Comparison of ENCODE assay signal across 8 cellular contexts in the genomic region with DNA sequence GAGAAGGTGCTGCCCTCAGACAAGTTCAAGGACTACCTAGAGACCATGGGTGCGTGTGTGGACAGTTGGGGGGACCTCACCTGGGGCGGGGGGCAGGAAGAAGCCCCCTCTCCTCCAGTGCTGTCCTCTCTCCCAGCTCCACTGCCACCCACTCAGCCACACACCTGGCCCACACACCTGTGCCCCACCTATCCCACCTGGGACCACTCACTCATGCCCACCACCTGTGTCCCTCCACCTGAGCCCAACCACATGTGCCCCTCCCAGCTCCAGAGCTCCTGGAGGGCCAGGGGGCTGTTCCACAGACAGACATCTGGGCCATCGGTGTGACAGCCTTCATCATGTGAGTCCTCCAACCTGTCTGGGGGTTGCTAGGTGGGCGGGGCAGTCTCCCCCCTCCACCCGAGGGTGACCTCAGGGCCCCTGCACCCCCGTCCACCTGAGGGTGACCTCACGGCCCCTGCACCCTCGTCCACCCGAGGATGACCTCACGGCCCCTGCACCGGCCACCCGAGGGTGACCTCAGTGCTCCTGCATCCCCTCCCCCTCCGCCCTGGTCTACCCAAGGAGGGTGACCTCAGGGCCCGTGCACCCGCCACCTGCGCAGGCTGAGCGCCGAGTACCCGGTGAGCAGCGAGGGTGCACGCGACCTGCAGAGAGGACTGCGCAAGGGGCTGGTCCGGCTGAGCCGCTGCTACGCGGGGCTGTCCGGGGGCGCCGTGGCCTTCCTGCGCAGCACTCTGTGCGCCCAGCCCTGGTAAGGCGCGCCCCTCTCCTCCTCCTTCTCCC. TPM values are rescaled to one million over a fixed set of nuclear protein-coding genes. Genes with fewer than 3 reads are reported as not detected.
DNase-seq lines count a peak whose midpoint lies in the region; ATAC-seq and TF ChIP-seq lines count a peak whose summit lies in the region.

No MANE protein-coding gene starts in this region.

- BruUV-seq in A673 (replicated peaks; lab: Mats Ljungman, UMichigan) (no TSS peak), IMR-90 (replicated peaks; lab: Mats Ljungman, UMichigan) (no TSS peak)

- H2BK15ac ChIP-seq in IMR-90 (ENCODE audit: low read depth, low read length): no peak overlapping the region
- H2BK15ac ChIP-seq in mesenchymal stem cell (ENCODE audit: low read depth, poor library complexity, severe bottlenecking): no peak overlapping the region

- H2AFZ ChIP-seq in IMR-90 (replicated peaks; ENCODE audit: low read length, poor library complexity) (peak overlapping the region; percentile 79), mesenchymal stem cell (ENCODE audit: low read depth, low read length) (peak overlapping the region; percentile 60)

- H4K20me1 ChIP-seq in IMR-90 (ENCODE audit: insufficient read depth, low read length): no peaks in the 10 kb centered on the region

- no peak for DNase-seq in A673 (ENCODE audit: low spot score)
- DNase-seq in IMR-90: no peak
- peak; percentile 34 for DNase-seq in colonic mucosa
- no peak for DNase-seq in mesenchymal stem cell
- no peak for DNase-seq in NCI-H2107 treated with DMSO at 0.1 percent for 48 hours (lab: John Stamatoyannopoulos, UW; ENCODE audit: unreplicated experiment)
- DNase-seq in AML-193 (lab: John Stamatoyannopoulos, UW): no peak

- no peak overlapping the region for H3K18ac ChIP-seq in IMR-90 (ENCODE audit: low read depth, low read length)
- H3K18ac ChIP-seq in mesenchymal stem cell (ENCODE audit: low read depth in 1 of 2, low read length in 2 of 2): peak overlapping the region in 1 of 2 experiments; percentile 18

- H2BK20ac ChIP-seq in IMR-90 (ENCODE audit: low read depth, low read length): no peak overlapping the region

- H3K4ac ChIP-seq in IMR-90 (ENCODE audit: low read depth, low read length) (no peak overlapping the region), mesenchymal stem cell (ENCODE audit: low read depth in 1 of 2, low read length in 2 of 2) (peak overlapping the region in 1 of 2 experiments; percentile 26)

- peaks cover 8% of the 10 kb centered on the region; the same call in 1 of the 2 replicates for H3K9me1 ChIP-seq in IMR-90 (ENCODE audit: insufficient read depth, low read length)

- TF ChIP-seq POLR2A in IMR-90 (IDR thresholded peaks at IDR 0.05; ENCODE audit: low read depth, low read length): no peak

- H3K4me1 ChIP-seq in A673 (ENCODE audit: insufficient read depth, low read length, poor library complexity, severe bottlenecking) (peaks cover 5% of the 10 kb centered on the region), IMR-90 (ENCODE audit: control insufficient read depth, insufficient read depth, low read length) (peaks cover 18% of the 10 kb centered on the region; the same call in 1 of the 2 replicates), colonic mucosa (peaks cover 7% of the 10 kb centered on the region), mesenchymal stem cell (ENCODE audit: control insufficient read depth, insufficient read depth, low read depth, low read length) (peaks cover 26% of the 10 kb centered on the region)

- H2BK5ac ChIP-seq in IMR-90 (ENCODE audit: low read depth, low read length, poor library complexity, severe bottlenecking) (no peak overlapping the region), mesenchymal stem cell (ENCODE audit: low read depth, low read length, poor library complexity, severe bottlenecking) (no peak overlapping the region)

- no peak overlapping the region for H4K5ac ChIP-seq in IMR-90 (ENCODE audit: low read depth, low read length)

- H2BK12ac ChIP-seq in mesenchymal stem cell (ENCODE audit: low read length in 2 of 2): no peak overlapping the region

- peak overlapping the region; percentile 15 for H2AK9ac ChIP-seq in IMR-90 (replicated peaks; ENCODE audit: low read depth, low read length, poor library complexity)

- no peak overlapping the region for H4K91ac ChIP-seq in IMR-90 (ENCODE audit: insufficient read depth, low read depth, low read length)
- H4K91ac ChIP-seq in mesenchymal stem cell (ENCODE audit: low read length): peak overlapping the region; percentile 25

- H3K4me2 ChIP-seq in IMR-90 (ENCODE audit: low read depth, low read length): no peak overlapping the region
- H3K4me2 ChIP-seq in mesenchymal stem cell (ENCODE audit: low read length, poor library complexity, severe bottlenecking): peak overlapping the region; percentile 61

- H4K8ac ChIP-seq in IMR-90 (ENCODE audit: low read depth in 2 of 2, low read length in 2 of 2) (peak overlapping the region in 1 of 2 experiments; percentile 50; a peak in 2 of 4 replicates), mesenchymal stem cell (ENCODE audit: low read length) (peak overlapping the region; percentile 87)

- H3K56ac ChIP-seq in IMR-90 (ENCODE audit: extremely low read depth, insufficient read depth, low read length): no peak overlapping the region

- no peak overlapping the region for H2BK120ac ChIP-seq in IMR-90 (ENCODE audit: low read depth, low read length)
- no peak overlapping the region for H2BK120ac ChIP-seq in mesenchymal stem cell (ENCODE audit: low read depth, low read length)

- ATAC-seq in IMR-90 (ENCODE audit: low read depth) (peak; percentile 9), GM21825 (IDR thresholded peaks at IDR 0.05; ENCODE audit: unreplicated experiment) (no peak), HG02852 (IDR thresholded peaks at IDR 0.05; ENCODE audit: unreplicated experiment) (no peak)

- no peak overlapping the region for H3K27ac ChIP-seq in A673 (ENCODE audit: low read depth, low read length, poor library complexity, severe bottlenecking)
- H3K27ac ChIP-seq in IMR-90 (ENCODE audit: insufficient read depth, low read length): no peak overlapping the region
- H3K27ac ChIP-seq in colonic mucosa: no peak overlapping the region
- no peak overlapping the region for H3K27ac ChIP-seq in mesenchymal stem cell (ENCODE audit: low read length, poor library complexity, severe bottlenecking)

- CTCF ChIA-PET in A673 (lab: Charles Lee): no interaction called here
- CTCF ChIA-PET in IMR-90 (lab: Yijun Ruan, JAX): no interaction called here

- TF ChIP-seq CTCF in A673 (conservative IDR thresholded peaks at IDR 0.05; ENCODE audit: low read depth, low read length) (no peak), IMR-90 (conservative IDR thresholded peaks at IDR 0.05; ENCODE audit: low read depth, low read length) (no peak), colonic mucosa (IDR thresholded peaks at IDR 0.05) (no peak)

- WGBS in IMR-90 (ENCODE audit: extremely low coverage in 2 of 2, insufficient read length in 1 of 2), 2 experiments: no CpG with 5 or more reads among the region's 34 CpGs
- 22% methylated on average over 21 of the region's 34 CpGs for WGBS in mesenchymal stem cell

- intact Hi-C loops in A673 (cut with micrococcal nuclease; ENCODE audit: unreplicated experiment) (loop anchor here (5.0 kb wide), 1 partner anchor 124 kb away; no protein-coding TSS in a partner anchor), IMR-90 (cut with micrococcal nuclease) (loop anchor here (5.0 kb wide), 2 partner anchors 79 to 151 kb away; a partner anchor contains a TSS), colonic mucosa (cut with DNase I) (no loop called here)

- H3K4me3 ChIP-seq in A673 (ENCODE audit: low read depth, low read length, poor library complexity, severe bottlenecking) (peak overlapping the region; percentile 75), IMR-90 (ENCODE audit: insufficient read depth, low read depth, low read length) (no peak overlapping the region), colonic mucosa (peak overlapping the region; percentile 46), mesenchymal stem cell (ENCODE audit: insufficient read depth in 1 of 2, low read depth in 1 of 2, low read length in 2 of 2) (peak overlapping the region; percentile 48 to 62)

- no peak overlapping the region for H3K23ac ChIP-seq in IMR-90 (ENCODE audit: low read depth, low read length)
- peak overlapping the region in 1 of 2 experiments; percentile 42 for H3K23ac ChIP-seq in mesenchymal stem cell (ENCODE audit: low read length in 2 of 2)

- in situ Hi-C loops in IMR-90 (cut with MboI; ENCODE audit: low sequenced_read_pairs): no loop called here

- H3K36me3 ChIP-seq in A673 (ENCODE audit: insufficient read depth, low read length, poor library complexity, severe bottlenecking) (no peaks in the 10 kb centered on the region), IMR-90 (ENCODE audit: control insufficient read depth, insufficient read depth, low read length) (peaks cover 3% of the 10 kb centered on the region; the same call in 1 of the 2 replicates), colonic mucosa (no peaks in the 10 kb centered on the region), mesenchymal stem cell (ENCODE audit: control insufficient read depth in 1 of 2, insufficient read depth in 2 of 2, low read depth in 1 of 2, low read length in 2 of 2) (no peaks in the 10 kb centered on the region)

- POLR2A ChIA-PET in A673 (lab: Charles Lee; ENCODE audit: low non-redundant PET): no interaction called here
- POLR2A ChIA-PET in IMR-90 (lab: Charles Lee; ENCODE audit: unreplicated experiment): no interaction called here

- H3K79me1 ChIP-seq in IMR-90 (ENCODE audit: low read depth in 1 of 2, low read length in 2 of 2) (no peaks in the 10 kb centered on the region), mesenchymal stem cell (replicated peaks; ENCODE audit: low read length, poor library complexity, severe bottlenecking) (no peaks in the 10 kb centered on the region)

- H3K9ac ChIP-seq in IMR-90 (ENCODE audit: low read depth, low read length): no peak overlapping the region
- H3K9ac ChIP-seq in colonic mucosa (ENCODE audit: low read depth in 2 of 2, low read length in 2 of 2): peak overlapping the region in 1 of 2 donors; percentile 35
- H3K9ac ChIP-seq in mesenchymal stem cell (ENCODE audit: low read length): no peak overlapping the region

- H3K14ac ChIP-seq in IMR-90 (replicated peaks; ENCODE audit: low read depth, low read length) (no peak overlapping the region), mesenchymal stem cell (ENCODE audit: low read length in 2 of 2) (peak overlapping the region in 1 of 2 experiments; percentile 44)

- no peak for TF ChIP-seq RAD21 in IMR-90 (IDR thresholded peaks at IDR 0.05; ENCODE audit: low read length)

- H3K27me3 ChIP-seq in A673 (replicated peaks; ENCODE audit: insufficient read depth, low read depth, low read length, poor library complexity) (no peaks in the 10 kb centered on the region), IMR-90 (ENCODE audit: control insufficient read depth, insufficient read depth, low read length) (no peaks in the 10 kb centered on the region), colonic mucosa (no peaks in the 10 kb centered on the region), mesenchymal stem cell (ENCODE audit: control insufficient read depth in 1 of 2, insufficient read depth in 1 of 2, low read length in 2 of 2) (peaks cover 0 to 19% of the 10 kb centered on the region in 2 experiments)

- H3K9me3 ChIP-seq in A673 (ENCODE audit: low read depth, low read length, poor library complexity, severe bottlenecking) (no peaks in the 10 kb centered on the region), IMR-90 (ENCODE audit: control insufficient read depth, insufficient read depth, low read length) (no peaks in the 10 kb centered on the region; the same call in 1 of the 2 replicates), colonic mucosa (no peaks in the 10 kb centered on the region), mesenchymal stem cell (ENCODE audit: control insufficient read depth, low read length) (no peaks in the 10 kb centered on the region)

- H2AK5ac ChIP-seq in IMR-90 (ENCODE audit: low read depth, low read length): no peak overlapping the region
- no peak overlapping the region for H2AK5ac ChIP-seq in mesenchymal stem cell (ENCODE audit: low read length, severe bottlenecking)

- dilution Hi-C loops in IMR-90 (cut with HindIII; ENCODE audit: low sequenced_read_pairs, unreplicated experiment): no loop called here

RNA-seq across cellular contexts. Expression of a gene that starts 28.8 kb away (rescaled TPM):
- total RNA-seq in A673 (2021) (41.8 and 46.6 TPM in 2 replicates), IMR-90 (2012; rRNA removed) (6.8 and 7.2 TPM in 2 replicates), colonic mucosa (10 to 100 TPM; 38.1 to 48.9 TPM)
- 15.1 and 16.2 TPM in 2 replicates for polyA plus RNA-seq in IMR-90 (2012; rRNA removed)
- polyA plus RNA-seq in IMR-90 (2012; cell fraction: cytosol; rRNA removed): 14.7 and 18.5 TPM in 2 replicates
- 28.2 and 54.2 TPM in 2 replicates for polyA plus RNA-seq in IMR-90 (2012; cell fraction: nucleus; rRNA removed; ENCODE audit: low replicate concordance)
- 16.3 TPM for polyA plus RNA-seq in mesenchymal stem cell (2013, experiment 1 of 2)
- polyA plus RNA-seq in mesenchymal stem cell (2013, experiment 2 of 2): 15.1 TPM

RNA-seq across cellular contexts. Expression of a gene that starts 38.8 kb away (rescaled TPM):
- total RNA-seq in A673 (2021): 0.54 and 0.72 TPM in 2 replicates
- total RNA-seq in IMR-90 (2012; rRNA removed): not detected in 2 replicates
- 0.26 and 0.39 TPM in 2 replicates for polyA plus RNA-seq in IMR-90 (2012; rRNA removed)
- polyA plus RNA-seq in IMR-90 (2012; cell fraction: cytosol; rRNA removed): 0.06 and 0.11 TPM in 2 replicates
- polyA plus RNA-seq in IMR-90 (2012; cell fraction: nucleus; rRNA removed; ENCODE audit: low replicate concordance): 2.9 and 3.3 TPM in 2 replicates
- under 1 TPM in 1 of 2 donors, not detected in 1; 0.21 TPM for total RNA-seq in colonic mucosa
- polyA plus RNA-seq in mesenchymal stem cell (2013, experiment 1 of 2): 1.9 TPM
- polyA plus RNA-seq in mesenchymal stem cell (2013, experiment 2 of 2): 1.7 TPM
